In the genomic region with DNA sequence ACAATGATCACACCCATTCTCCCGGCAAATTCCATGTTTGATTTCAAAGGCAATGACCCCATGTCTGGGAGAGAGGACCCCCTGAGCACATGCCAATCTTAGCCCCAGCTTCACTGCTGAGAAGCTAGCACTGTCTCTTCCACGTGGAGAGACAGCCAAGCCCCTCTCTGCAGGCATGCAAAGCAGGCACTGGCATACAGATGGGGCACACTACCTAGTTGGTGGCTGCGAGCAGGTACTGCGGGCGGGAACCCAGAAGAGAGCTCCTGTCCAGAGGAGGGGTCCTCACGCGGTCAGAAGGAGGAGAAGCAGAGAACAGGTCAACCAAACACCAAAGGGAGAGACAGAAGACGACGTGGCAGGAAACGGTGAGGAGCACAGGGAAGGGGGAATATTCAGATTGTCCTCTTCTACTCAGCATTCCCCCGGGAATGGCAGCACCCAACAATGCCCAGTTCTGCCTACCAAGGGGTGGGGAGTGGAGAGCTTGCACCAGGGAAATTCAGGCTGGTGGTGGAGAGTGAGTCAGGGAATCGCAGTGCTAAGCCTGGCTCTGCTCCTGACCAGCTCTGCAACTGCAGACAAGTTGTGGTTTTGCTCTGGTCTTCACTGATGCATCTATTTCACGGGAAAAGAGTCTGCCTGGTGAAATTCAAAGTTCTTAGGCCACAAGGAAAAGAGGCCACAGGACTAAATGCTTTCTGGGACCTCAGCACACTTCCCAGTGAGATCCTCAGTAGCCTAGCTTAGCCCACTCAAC, we compare ENCODE assay signal across 16 cellular contexts. TPM values are rescaled to one million over a fixed set of nuclear protein-coding genes. Genes with fewer than 3 reads are reported as not detected.
DNase-seq lines count a peak whose midpoint lies in the region; TF ChIP-seq lines count a peak whose summit lies in the region.
"Had no signal": no experiment of that assay in that cellular context is flagged by ENCODE, and none has a peak within 500 bp of the region (broad histone marks: within the 10 kb centered on the region; RNA-seq: fewer than 3 reads in every experiment).

No MANE protein-coding gene starts in this region.

- peak; percentile 41 for DNase-seq in A172 (ENCODE audit: low spot score)
- peak; percentile 54 for DNase-seq in HFFc6
- peak; percentile 11 to 46 for DNase-seq in cardiac fibroblast (ENCODE audit: low read depth in 2 of 2)
- peak; percentile 68 for DNase-seq in mesenchymal stem cell
- no peak for DNase-seq in NCI-H1092 treated with DMSO at 0.1 percent for 48 hours (lab: John Stamatoyannopoulos, UW)
- DNase-seq in stimulated activated CD4-positive, alpha-beta T cell treated with anti-CD3 and anti-CD28 coated beads, Interleukin-4, amount 100 ng/mL, for 4 hours: no peak
- DNase-seq in H4 (ENCODE audit: low spot score): no peak
- DNase-seq in effector CD4-positive, alpha-beta T cell: no peak
- DNase-seq: activated CD4-positive, alpha-beta T cell treated with anti-CD3 and anti-CD28 coated beads, Interleukin-2, amount 10 ng/mL, durations not matched to agents 7 days and 5 days; activated T-cell treated with anti-CD3 and anti-CD28 coated beads, Interleukin-2, amount 50 U/mL, for 4 hours; amniotic stem cell; naive thymus-derived CD4-positive, alpha-beta T cell; NCI-H146; testis had no signal

- no peak for TF ChIP-seq CTCF in HFFc6 (IDR thresholded peaks at IDR 0.05)
- no peak for TF ChIP-seq CTCF in cardiac fibroblast (IDR thresholded peaks at IDR 0.05; ENCODE audit: low read depth, low read length)

- peaks cover 32 to 51% of the 10 kb centered on the region in 2 experiments for H3K27me3 ChIP-seq in mesenchymal stem cell (ENCODE audit: control insufficient read depth in 1 of 2, insufficient read depth in 1 of 2, low read length in 2 of 2)
- H3K27me3 ChIP-seq: testis had no signal

- H2BK5ac ChIP-seq in mesenchymal stem cell (ENCODE audit: low read depth, low read length, poor library complexity, severe bottlenecking): no peak overlapping the region

- H2BK15ac ChIP-seq in mesenchymal stem cell (ENCODE audit: low read depth, poor library complexity, severe bottlenecking): peak overlapping the region; percentile 19

- H2AK5ac ChIP-seq in mesenchymal stem cell (ENCODE audit: low read length, severe bottlenecking): no peak overlapping the region

- no peak overlapping the region for H3K9ac ChIP-seq in mesenchymal stem cell (ENCODE audit: low read length)

- H3K4me3 Mint-ChIP-seq in HFFc6: no peak overlapping the region
- H3K4me3 Mint-ChIP-seq: activated CD4-positive, alpha-beta T cell treated with anti-CD3 and anti-CD28 coated beads, Interleukin-2, amount 10 ng/mL, durations not matched to agents 7 days and 5 days; activated T-cell treated with anti-CD3 and anti-CD28 coated beads, Interleukin-2, amount 50 U/mL, for 4 hours; T-helper 2 cell treated with Interferon-gamma antibody and Interleukin-4, amounts not matched to agents 5 μg/mL and 100 μg/mL, for 36 hours had no signal

- H3K4me2 ChIP-seq in mesenchymal stem cell (ENCODE audit: low read length, poor library complexity, severe bottlenecking): no peak overlapping the region

- peaks cover 10% of the 10 kb centered on the region for H3K27me3 Mint-ChIP-seq in HFFc6 (ENCODE audit: insufficient read depth)
- H3K27me3 Mint-ChIP-seq: activated CD4-positive, alpha-beta T cell treated with anti-CD3 and anti-CD28 coated beads, Interleukin-2, amount 10 ng/mL, durations not matched to agents 7 days and 5 days; naive thymus-derived CD4-positive, alpha-beta T cell had no signal

- no peaks in the 10 kb centered on the region for H3K9me3 ChIP-seq in mesenchymal stem cell (ENCODE audit: control insufficient read depth, low read length)
- H3K9me3 ChIP-seq: testis had no signal

- no peak overlapping the region for H2AFZ ChIP-seq in mesenchymal stem cell (ENCODE audit: low read depth, low read length)

- H2BK120ac ChIP-seq in mesenchymal stem cell (ENCODE audit: low read depth, low read length): no peak overlapping the region

- H3K36me3 ChIP-seq in mesenchymal stem cell (ENCODE audit: control insufficient read depth in 1 of 2, insufficient read depth in 2 of 2, low read depth in 1 of 2, low read length in 2 of 2): no peaks in the 10 kb centered on the region

- H3K36me3 Mint-ChIP-seq in HFFc6 (ENCODE audit: low read depth): no peaks in the 10 kb centered on the region
- H3K36me3 Mint-ChIP-seq: naive thymus-derived CD4-positive, alpha-beta T cell had no signal

- H4K91ac ChIP-seq in mesenchymal stem cell (ENCODE audit: low read length): peak overlapping the region; percentile 52

- no peak overlapping the region for H3K14ac ChIP-seq in mesenchymal stem cell (ENCODE audit: low read length in 2 of 2)

- no peaks in the 10 kb centered on the region for H3K9me3 Mint-ChIP-seq in HFFc6
- H3K9me3 Mint-ChIP-seq: activated CD4-positive, alpha-beta T cell treated with anti-CD3 and anti-CD28 coated beads, Interleukin-2, amount 10 ng/mL, durations not matched to agents 7 days and 5 days; activated T-cell treated with anti-CD3 and anti-CD28 coated beads, Interleukin-2, amount 50 U/mL, for 4 hours; naive thymus-derived CD4-positive, alpha-beta T cell; T-helper 2 cell treated with Interferon-gamma antibody and Interleukin-4, amounts not matched to agents 5 μg/mL and 100 μg/mL, for 36 hours had no signal

- no peak overlapping the region for H2BK12ac ChIP-seq in mesenchymal stem cell (ENCODE audit: low read length in 2 of 2)

- H3K27ac Mint-ChIP-seq in HFFc6: no peak overlapping the region
- H3K27ac Mint-ChIP-seq: activated CD4-positive, alpha-beta T cell treated with anti-CD3 and anti-CD28 coated beads, Interleukin-2, amount 10 ng/mL, durations not matched to agents 7 days and 5 days; naive thymus-derived CD4-positive, alpha-beta T cell; T-helper 2 cell treated with Interferon-gamma antibody and Interleukin-4, amounts not matched to agents 5 μg/mL and 100 μg/mL, for 36 hours had no signal

- H3K4ac ChIP-seq in mesenchymal stem cell (ENCODE audit: low read depth in 1 of 2, low read length in 2 of 2): no peak overlapping the region

- H3K18ac ChIP-seq in mesenchymal stem cell (ENCODE audit: low read depth in 1 of 2, low read length in 2 of 2): peak overlapping the region in 1 of 2 experiments; percentile 25

- H3K4me1 Mint-ChIP-seq in HFFc6 (ENCODE audit: low read depth): peaks cover 19% of the 10 kb centered on the region
- H3K4me1 Mint-ChIP-seq: activated CD4-positive, alpha-beta T cell treated with anti-CD3 and anti-CD28 coated beads, Interleukin-2, amount 10 ng/mL, durations not matched to agents 7 days and 5 days had no signal

- peaks cover 7% of the 10 kb centered on the region for H3K4me1 ChIP-seq in mesenchymal stem cell (ENCODE audit: control insufficient read depth, insufficient read depth, low read depth, low read length)

- 82% methylated on average over 13 of the region's 13 CpGs for WGBS in mesenchymal stem cell

- H3K4me3 ChIP-seq in cardiac fibroblast (replicated peaks in 1 of 2; ENCODE audit: low read depth in 2 of 2, low read length in 2 of 2): no peak overlapping the region
- H3K4me3 ChIP-seq in mesenchymal stem cell (ENCODE audit: insufficient read depth in 1 of 2, low read depth in 1 of 2, low read length in 2 of 2): no peak overlapping the region
- H3K4me3 ChIP-seq: testis had no signal

- no peak overlapping the region for H3K23ac ChIP-seq in mesenchymal stem cell (ENCODE audit: low read length in 2 of 2)

- no peak overlapping the region for H4K8ac ChIP-seq in mesenchymal stem cell (ENCODE audit: low read length)

- no peaks in the 10 kb centered on the region for H3K79me1 ChIP-seq in mesenchymal stem cell (replicated peaks; ENCODE audit: low read length, poor library complexity, severe bottlenecking)

- no peak overlapping the region for H3K27ac ChIP-seq in mesenchymal stem cell (ENCODE audit: low read length, poor library complexity, severe bottlenecking)
- H3K27ac ChIP-seq: testis had no signal

RNA-seq across cellular contexts. Expression of a gene that starts 48.1 kb away (rescaled TPM):
- total RNA-seq in A172 (2014; rRNA removed; shearing (Covaris generic)): 0.19 TPM in 1 of 2 replicates, not detected in the other
- not detected for total RNA-seq in HFFc6 (2021; fragmentation: NEBNext Ultra II Directional; extraction: Animal tissue kit (Norgen Biotek cat#: 25700))
- polyA plus RNA-seq in mesenchymal stem cell (2013, experiment 1 of 2): not detected
- polyA plus RNA-seq in mesenchymal stem cell (2013, experiment 2 of 2): not detected
- total RNA-seq in H4 (2014; rRNA removed; shearing (Covaris generic)): not detected in 2 replicates
- total RNA-seq: activated CD4-positive, alpha-beta T cell treated with anti-CD3 and anti-CD28 coated beads, Interleukin-2, amount 10 ng/mL, durations not matched to agents 7 days and 5 days; activated T-cell treated with anti-CD3 and anti-CD28 coated beads, Interleukin-2, amount 50 U/mL, for 4 hours; naive thymus-derived CD4-positive, alpha-beta T cell; skeletal muscle tissue had no signal

Comparison
In these comparisons a context has a peak if more than half of its experiments do, and no peak if none do; other contexts are left out.
1. DNase-seq: peak in A172 (single experiment), HFFc6 (single experiment), cardiac fibroblast (2 of 2) and mesenchymal stem cell (single experiment); none in NCI-H1092 treated with DMSO at 0.1 percent for 48 hours (single experiment), stimulated activated CD4-positive, alpha-beta T cell treated with anti-CD3 and anti-CD28 coated beads, Interleukin-4, amount 100 ng/mL, for 4 hours (0 of 2), H4 (single experiment) and effector CD4-positive, alpha-beta T cell (single experiment).